Comparison of ENCODE assay signal across 1 cellular context in genomic region chr17:77735341-77736206, GRCh38.
TF ChIP-seq lines count a peak whose summit lies in the region.

No MANE protein-coding gene starts in this region.

TF ChIP-seq in HEK293, 187 proteins besides CTCF, POLR2A, EP300 and RAD21 (continued from another document):
- TF ChIP-seq ZNF398 (tag by site-specific recombination; IDR thresholded peaks at IDR 0.05) (peak; percentile 90), PRDM1 (tag by site-specific recombination; IDR thresholded peaks at IDR 0.05) (peak; percentile 80), ZNF792 (tag by site-specific recombination; IDR thresholded peaks at IDR 0.05) (no peak), ZBTB8A (tag by site-specific recombination; IDR thresholded peaks at IDR 0.05) (peak; percentile 28; the same call in 1 of the 2 replicates)
